Comparison of ENCODE assay signal across 2 cellular contexts in genomic region chr16:16084874-16085273, GRCh38.
TF ChIP-seq lines count a peak whose summit lies in the region.

No MANE protein-coding gene starts in this region.

TF ChIP-seq in A549, 52 proteins besides CTCF, POLR2A, EP300 and RAD21:
- TF ChIP-seq MAX (IDR thresholded peaks at IDR 0.05) = no peak
- no peak for TF ChIP-seq KDM1A (IDR thresholded peaks at IDR 0.05; ENCODE audit: low read depth)
- TF ChIP-seq ZFP36 (IDR thresholded peaks at IDR 0.05; ENCODE audit: borderline replicate concordance, partially characterized antibody) = peak; percentile 51

TF ChIP-seq in K562, 482 proteins besides CTCF, POLR2A, EP300 and RAD21 (continued from another document):
- TF ChIP-seq ZFP36 (IDR thresholded peaks at IDR 0.05; ENCODE audit: low read depth, low read length, partially characterized antibody) (peak; percentile 77), KDM1A (IDR thresholded peaks at IDR 0.05) (0 out of 4 replicates have a peak, but pooled peaks of 1 of the 2 experiments have one; percentile 27), MECOM (CRISPR knock-in tag; IDR thresholded peaks at IDR 0.05) (no peak), RBM25 (IDR thresholded peaks at IDR 0.05; ENCODE audit: low read depth, low read length, severe bottlenecking) (peak; percentile 84)
